In the genomic region with DNA sequence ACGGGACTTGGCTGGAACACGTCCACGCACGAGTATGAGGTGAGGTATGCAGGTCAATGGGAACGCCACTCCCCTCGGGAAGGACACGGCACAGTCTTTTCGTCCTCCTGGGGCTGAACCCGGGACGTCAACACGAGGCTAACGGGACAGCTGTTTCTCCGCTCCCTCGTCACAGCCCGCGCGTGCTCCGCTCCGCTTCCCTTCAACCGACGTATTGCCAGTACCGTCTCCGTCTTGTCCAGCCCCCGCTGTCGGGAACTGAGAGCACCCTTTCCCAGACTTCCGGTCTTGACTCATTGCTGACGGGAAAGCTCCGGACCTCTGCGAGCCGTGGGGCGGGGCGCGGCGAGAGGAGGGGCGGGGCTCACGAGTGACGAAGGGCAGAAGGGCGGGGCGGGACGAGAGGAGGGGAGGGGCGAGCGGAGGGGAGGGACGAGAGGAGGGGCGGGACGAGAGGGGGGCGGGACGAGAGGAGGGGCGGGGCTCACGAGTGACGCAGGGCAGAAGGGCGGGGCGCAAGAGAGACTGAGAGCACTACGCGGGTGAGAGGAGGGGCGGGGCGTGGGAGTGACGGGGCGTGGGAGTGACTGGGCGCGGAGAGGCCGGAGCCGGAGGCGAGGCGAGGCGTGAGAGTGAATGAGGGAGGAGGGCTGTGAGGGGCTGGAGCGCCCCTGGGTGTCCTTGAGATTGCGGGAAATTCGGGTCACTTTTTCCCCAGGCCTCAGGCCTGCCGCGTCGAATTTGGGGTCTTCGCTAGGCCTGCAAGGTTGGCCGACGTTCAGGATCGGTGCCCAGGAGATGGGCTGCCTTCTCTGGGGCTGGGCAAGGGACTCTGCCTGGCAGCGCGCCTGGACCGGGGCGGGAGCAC, we compare ENCODE assay signal across 8 cellular contexts. TPM values are rescaled to one million over a fixed set of nuclear protein-coding genes. Genes with fewer than 3 reads are reported as not detected.
DNase-seq lines count a peak whose midpoint lies in the region; TF ChIP-seq lines count a peak whose summit lies in the region.

No MANE protein-coding gene starts in this region.

- H4K8ac ChIP-seq in neuronal stem cell (ENCODE audit: low read depth, low read length) = peak overlapping the region; percentile 99

- peak overlapping the region; percentile 98 for H3K23ac ChIP-seq in neuronal stem cell (ENCODE audit: low read depth, low read length, poor library complexity)

- peak overlapping the region; percentile 96 for H3K9ac ChIP-seq in neuronal stem cell (ENCODE audit: low read depth, low read length, poor library complexity)

- no peak overlapping the region for H2BK15ac ChIP-seq in neuronal stem cell (ENCODE audit: low read length)

- peak overlapping the region; percentile 89 for H3K14ac ChIP-seq in neuronal stem cell (ENCODE audit: low read length)

- peak overlapping the region; percentile 96 for H2AFZ ChIP-seq in neuronal stem cell (ENCODE audit: low read length)

- H3K4me3 ChIP-seq in HFF-Myc (replicated peaks; ENCODE audit: low read depth, low read length) = peak overlapping the region; percentile 70
- H3K4me3 ChIP-seq in SJCRH30 = peak overlapping the region; percentile 67
- peak overlapping the region; percentile 86 to 92 for H3K4me3 ChIP-seq in neuronal stem cell (ENCODE audit: low read length in 2 of 2)

- H3K4me2 ChIP-seq in neuronal stem cell (ENCODE audit: insufficient read depth, low read length, poor library complexity, severe bottlenecking) = peak overlapping the region; percentile 83

- H3K18ac ChIP-seq in neuronal stem cell (ENCODE audit: low read length) = peak overlapping the region; percentile 95

- no peak overlapping the region for H2AK5ac ChIP-seq in neuronal stem cell (ENCODE audit: low read depth, low read length)

- H3K27ac ChIP-seq in SJCRH30 = peak overlapping the region; percentile 68
- no peak overlapping the region for H3K27ac ChIP-seq in neuronal stem cell (replicated peaks; ENCODE audit: low read length)

- no peaks in the 10 kb centered on the region for H3K4me1 ChIP-seq in SJCRH30
- H3K4me1 ChIP-seq in neuronal stem cell (ENCODE audit: control insufficient read depth in 2 of 2, insufficient read depth in 1 of 2, low read depth in 1 of 2, low read length in 2 of 2) = peaks cover 3 to 6% of the 10 kb centered on the region in 2 donors

- H3K9me3 ChIP-seq in SJCRH30 (replicated peaks) (no peaks in the 10 kb centered on the region), neuronal stem cell (replicated peaks in 1 of 2; ENCODE audit: control insufficient read depth in 2 of 2, insufficient read depth in 1 of 2, low read depth in 1 of 2, low read length in 2 of 2) (no peaks in the 10 kb centered on the region)

- peak overlapping the region; percentile 66 for H2BK5ac ChIP-seq in neuronal stem cell (ENCODE audit: low read length)

- no peak overlapping the region for H3K4ac ChIP-seq in neuronal stem cell (ENCODE audit: low read length)

- H2BK12ac ChIP-seq in neuronal stem cell (ENCODE audit: low read length) = peak overlapping the region; percentile 94

- no CpG with 5 or more reads among the region's 79 CpGs for WGBS in neuronal stem cell (ENCODE audit: extremely low coverage in 2 of 2, insufficient read length in 2 of 2, insufficient replicate concordance in 1 of 2), 2 donors

- H3K27me3 ChIP-seq in SJCRH30 (no peaks in the 10 kb centered on the region), neuronal stem cell (ENCODE audit: control insufficient read depth in 3 of 3, insufficient read depth in 3 of 3, low read depth in 1 of 3, low read length in 3 of 3) (peaks cover 0 to 2% (median 0%) of the 10 kb centered on the region in 3 experiments)

- H3K36me3 ChIP-seq in SJCRH30 (no peaks in the 10 kb centered on the region), neuronal stem cell (replicated peaks in 1 of 2; ENCODE audit: control insufficient read depth in 2 of 2, insufficient read depth in 2 of 2, low read length in 2 of 2) (no peaks in the 10 kb centered on the region)

- H2BK120ac ChIP-seq in neuronal stem cell (ENCODE audit: low read depth, low read length) = peak overlapping the region; percentile 28

- no peak overlapping the region for H4K91ac ChIP-seq in neuronal stem cell (ENCODE audit: low read depth, low read length, poor library complexity)

- no peak for TF ChIP-seq CTCF in HFF-Myc (IDR thresholded peaks at IDR 0.05; ENCODE audit: low read depth, low read length, missing control alignments)

- DNase-seq in GM04503 (ENCODE audit: low read depth) (peak; percentile 87), HFF-Myc (ENCODE audit: extremely low read depth, low read depth) (peak; percentile 90), MV-4-11 (lab: John Stamatoyannopoulos, UW) (peak; percentile 93), SJCRH30 (peak; percentile 94 to 95), foreskin melanocyte (peak; percentile 91), neuronal stem cell (ENCODE audit: low spot score) (peak; percentile 92), stromal cell of bone marrow (ENCODE audit: low read depth) (peak; percentile 97)
- DNase-seq in activated naive CD4-positive, alpha-beta T cell (lab: John Stamatoyannopoulos, UW) = peak; percentile 84 to 95 (median 92)

- no peaks in the 10 kb centered on the region for H3K79me1 ChIP-seq in neuronal stem cell (ENCODE audit: low read depth, low read length)

RNA-seq across cellular contexts. Expression of a gene that starts 22.2 kb away (rescaled TPM):
- total RNA-seq in SJCRH30 (2014; rRNA removed; shearing (Covaris generic)) = not detected in 2 replicates
- polyA plus RNA-seq in neuronal stem cell (2013, experiment 1 of 2) = not detected
- polyA plus RNA-seq in neuronal stem cell (2013, experiment 2 of 2) = not detected
